ENCODE assay signal across 16 cellular contexts in genomic region chr5:155406815-155407214, GRCh38.
"Had no signal": no experiment of that assay in that cellular context is flagged by ENCODE, and none has a peak within 500 bp of the region (broad histone marks: within the 10 kb centered on the region; RNA-seq: fewer than 3 reads in every experiment).

No MANE protein-coding gene starts in this region.

- H3K27me3 Mint-ChIP-seq: activated naive CD8-positive, alpha-beta T cell treated with anti-CD3 and anti-CD28 coated beads for 36 hours had no signal

- H3K4me1 ChIP-seq: lower lobe of right lung, right atrium auricular region, stomach had no signal

- H3K27me3 ChIP-seq: neutrophil, right atrium auricular region, stomach had no signal

- H3K36me3 ChIP-seq: lower lobe of right lung, neutrophil, right atrium auricular region, stomach had no signal

- H3K36me3 Mint-ChIP-seq: activated naive CD8-positive, alpha-beta T cell treated with anti-CD3 and anti-CD28 coated beads for 36 hours; naive thymus-derived CD8-positive, alpha-beta T cell had no signal

- H3K4me3 ChIP-seq: lower lobe of right lung, mucosa of descending colon, right atrium auricular region, stomach had no signal

- H3K4me1 Mint-ChIP-seq: activated naive CD8-positive, alpha-beta T cell treated with anti-CD3 and anti-CD28 coated beads for 36 hours; endodermal cell; naive thymus-derived CD8-positive, alpha-beta T cell had no signal

- H3K4me3 Mint-ChIP-seq: activated naive CD8-positive, alpha-beta T cell treated with anti-CD3 and anti-CD28 coated beads for 36 hours; activated T-cell treated with anti-CD3 and anti-CD28 coated beads, Interleukin-2, amount 50 U/mL, for 72 hours; endodermal cell; naive thymus-derived CD8-positive, alpha-beta T cell had no signal

- H3K27ac ChIP-seq: lower lobe of right lung, neutrophil, stomach had no signal

- H3K27ac Mint-ChIP-seq: activated naive CD8-positive, alpha-beta T cell treated with anti-CD3 and anti-CD28 coated beads for 36 hours; activated T-cell treated with anti-CD3 and anti-CD28 coated beads, Interleukin-2, amount 50 U/mL, for 72 hours; endodermal cell; naive thymus-derived CD8-positive, alpha-beta T cell had no signal

- ATAC-seq: activated CD4-positive, CD25-positive, alpha-beta regulatory T cell treated with anti-CD3 and anti-CD28 coated beads, Interleukin-2, amount 50 U/mL, for 24 hours; activated T-cell treated with anti-CD3 and anti-CD28 coated beads, Interleukin-2, amount 50 U/mL, for 72 hours; lower lobe of right lung; mucosa of descending colon; naive thymus-derived CD8-positive, alpha-beta T cell had no signal

- H3K9me3 ChIP-seq: lower lobe of right lung, mucosa of descending colon, neutrophil had no signal

- DNase-seq: activated CD4-positive, alpha-beta T cell treated with anti-CD3 and anti-CD28 coated beads, Interleukin-2, amount 50 U/mL, for 4 hours; activated gamma-delta T cell treated with Interleukin-2 at 50 U/mL for 16 hours; activated naive CD8-positive, alpha-beta T cell treated with anti-CD3 and anti-CD28 coated beads for 36 hours; activated T-cell treated with anti-CD3 and anti-CD28 coated beads, Interleukin-2, amount 50 U/mL, for 72 hours; endodermal cell; erythroblast; hippocampal formation; kidney glomerular epithelial cell; lower lobe of right lung; mucosa of descending colon; naive thymus-derived CD8-positive, alpha-beta T cell; small intestine; stomach had no signal
